ENCODE assay signal across 15 cellular contexts in the genomic region with DNA sequence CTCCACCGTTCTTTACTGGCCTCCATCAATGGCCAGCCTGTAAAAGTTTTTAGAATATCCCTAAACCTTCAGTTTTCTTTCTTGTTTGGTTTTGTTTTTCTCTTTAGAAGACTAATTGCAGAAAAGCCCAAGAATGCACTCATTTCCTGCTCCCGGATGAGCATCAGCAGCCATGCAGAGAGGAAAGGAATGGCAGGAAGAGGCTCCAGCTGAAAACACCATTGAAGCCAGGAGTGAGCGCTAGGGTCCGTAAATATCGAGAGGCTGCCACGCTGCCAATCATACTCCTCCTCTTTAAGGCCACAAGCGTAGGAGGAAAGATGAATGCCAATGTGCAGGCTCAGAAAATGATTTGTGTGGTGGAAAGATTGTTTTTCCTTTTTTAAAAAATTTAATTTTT. TPM values are rescaled to one million over a fixed set of nuclear protein-coding genes. Genes with fewer than 3 reads are reported as not detected.
DNase-seq lines count a peak whose midpoint lies in the region; ATAC-seq and TF ChIP-seq lines count a peak whose summit lies in the region.
"Had no signal": no experiment of that assay in that cellular context is flagged by ENCODE, and none has a peak within 500 bp of the region (broad histone marks: within the 10 kb centered on the region; RNA-seq: fewer than 3 reads in every experiment).

No MANE protein-coding gene starts in this region.

- H3K9me3 ChIP-seq in GM23248 (ENCODE audit: low read depth): no peaks in the 10 kb centered on the region
- H3K9me3 ChIP-seq in skeletal muscle tissue (ENCODE audit: control insufficient read depth in 3 of 3, low read length in 3 of 3): no peaks in the 10 kb centered on the region
- H3K9me3 ChIP-seq: transverse colon had no signal

- in situ Hi-C loops in GM23248 (cut with MboI) (no loop called here), astrocyte of the spinal cord (cut with HindIII; ENCODE audit: low sequenced_read_pairs) (no loop called here)

- H3K9ac ChIP-seq in GM23248 (peak overlapping the region; percentile 15; the same call in 1 of the 2 replicates), skeletal muscle tissue (ENCODE audit: low read depth in 1 of 3, low read length in 3 of 3) (no peak overlapping the region)

- H3K27ac ChIP-seq in GM23248 (peak overlapping the region; percentile 29), skeletal muscle tissue (ENCODE audit: low read depth, low read length) (peak overlapping the region; percentile 33)
- H3K27ac ChIP-seq: transverse colon had no signal

- H3K9me2 ChIP-seq in GM23248 (ENCODE audit: insufficient read depth): no peaks in the 10 kb centered on the region

- WGBS in GM23248 (ENCODE audit: low coverage in 1 of 2, low lambda C conversion rate in 2 of 2, missing lambda C conversion rate in 2 of 2), 2 experiments: 15 to 16% methylated on average over 7 of the region's 7 CpGs

- DNase-seq in GM23248 (peak; percentile 51), astrocyte of the spinal cord (ENCODE audit: low read depth, low spot score) (peak; percentile 26), iris pigment epithelial cell (ENCODE audit: low read depth) (peak; percentile 49), NCI-H524 (lab: John Stamatoyannopoulos, UW) (no peak), AML-193 (lab: John Stamatoyannopoulos, UW) (no peak), T1000 (lab: John Stamatoyannopoulos, UW) (no peak)
- DNase-seq: activated CD4-positive, alpha-beta T cell treated with anti-CD3 and anti-CD28 coated beads, Interleukin-2, amount 50 U/mL, for 48 hours; activated effector memory CD4-positive, alpha-beta T cell treated with anti-CD3 and anti-CD28 coated beads, Interleukin-2, amount 50 U/mL, for 16 hours; NCI-H345; T-helper 9 cell; transverse colon had no signal

- no peaks in the 10 kb centered on the region for H3K79me2 ChIP-seq in GM23248 (ENCODE audit: insufficient read depth)

- H3K4me3 ChIP-seq in GM23248 (peak overlapping the region; percentile 22), astrocyte of the spinal cord (ENCODE audit: low read depth, low read length) (no peak overlapping the region), skeletal muscle tissue (ENCODE audit: low read length in 3 of 3) (no peak overlapping the region)
- H3K4me3 ChIP-seq: transverse colon had no signal

- H3K36me3 ChIP-seq in GM23248 (ENCODE audit: low read depth) (no peaks in the 10 kb centered on the region), skeletal muscle tissue (ENCODE audit: control insufficient read depth in 3 of 3, insufficient read depth in 3 of 3, low read length in 3 of 3) (no peaks in the 10 kb centered on the region)
- H3K36me3 ChIP-seq: transverse colon had no signal

- peak overlapping the region; percentile 56 for H3K4me2 ChIP-seq in GM23248 (ENCODE audit: unreplicated experiment)

- H4K20me1 ChIP-seq in GM23248 (ENCODE audit: insufficient read depth): no peaks in the 10 kb centered on the region

- no peak for ATAC-seq in HG03135 (IDR thresholded peaks at IDR 0.05; ENCODE audit: unreplicated experiment)
- ATAC-seq: natural killer cell treated with Interleukin-12 subunit alpha and Interleukin-12 subunit beta and Interleukin-15 and Interleukin-18, amount 100 ng/mL, for 72 hours had no signal

- H3K27me3 ChIP-seq in GM23248 (replicated peaks; ENCODE audit: insufficient read depth) (no peaks in the 10 kb centered on the region), skeletal muscle tissue (ENCODE audit: control insufficient read depth in 3 of 3, insufficient read depth in 3 of 3, low read length in 3 of 3) (no peaks in the 10 kb centered on the region)
- H3K27me3 ChIP-seq: transverse colon had no signal

- H3K4me1 ChIP-seq in GM23248 (ENCODE audit: insufficient read depth) (peaks cover 26% of the 10 kb centered on the region), skeletal muscle tissue (ENCODE audit: control insufficient read depth in 3 of 3, insufficient read depth in 3 of 3, low read length in 3 of 3) (peaks cover 0 to 9% (median 2%) of the 10 kb centered on the region in 3 donors)
- H3K4me1 ChIP-seq: transverse colon had no signal

- peaks cover 6% of the 10 kb centered on the region; the same call in 1 of the 2 replicates for H3F3A ChIP-seq in GM23248 (ENCODE audit: insufficient read depth)

- H2AFZ ChIP-seq in GM23248: peak overlapping the region; percentile 91

- no peak for TF ChIP-seq CTCF in astrocyte of the spinal cord (IDR thresholded peaks at IDR 0.05; ENCODE audit: low read depth, low read length)

RNA-seq across cellular contexts. Expression of gene UBE2L5, which starts 57.4 kb away (rescaled TPM):
- not detected in 2 replicates for total RNA-seq in GM23248 (2014; rRNA removed; shearing (Covaris generic))
- not detected in 2 replicates for polyA plus RNA-seq in GM23248 (2016; fragmentation: Nextera tagmentation; extraction: Ambion mirVana)
- total RNA-seq in skeletal muscle tissue: not detected
- total RNA-seq: bronchial epithelial cell; natural killer cell treated with Interleukin-12 subunit alpha and Interleukin-12 subunit beta and Interleukin-15 and Interleukin-18, amount 100 ng/mL, for 72 hours; transverse colon had no signal

RNA-seq across cellular contexts. Expression of gene KATNAL1, which starts 57.5 kb away (rescaled TPM):
- 25.8 and 34.8 TPM in 2 replicates for total RNA-seq in GM23248 (2014; rRNA removed; shearing (Covaris generic))
- 21.5 and 23.1 TPM in 2 replicates for polyA plus RNA-seq in GM23248 (2016; fragmentation: Nextera tagmentation; extraction: Ambion mirVana)
- 16.2 TPM for total RNA-seq in skeletal muscle tissue

Comparison
In these comparisons a context has a peak if more than half of its experiments do, and no peak if none do; other contexts are left out.
1. DNase-seq: peak in GM23248 (single experiment), astrocyte of the spinal cord (single experiment) and iris pigment epithelial cell (single experiment); none in NCI-H524 (0 of 2), AML-193 (0 of 2) and T1000 (single experiment).